In the genomic region with DNA sequence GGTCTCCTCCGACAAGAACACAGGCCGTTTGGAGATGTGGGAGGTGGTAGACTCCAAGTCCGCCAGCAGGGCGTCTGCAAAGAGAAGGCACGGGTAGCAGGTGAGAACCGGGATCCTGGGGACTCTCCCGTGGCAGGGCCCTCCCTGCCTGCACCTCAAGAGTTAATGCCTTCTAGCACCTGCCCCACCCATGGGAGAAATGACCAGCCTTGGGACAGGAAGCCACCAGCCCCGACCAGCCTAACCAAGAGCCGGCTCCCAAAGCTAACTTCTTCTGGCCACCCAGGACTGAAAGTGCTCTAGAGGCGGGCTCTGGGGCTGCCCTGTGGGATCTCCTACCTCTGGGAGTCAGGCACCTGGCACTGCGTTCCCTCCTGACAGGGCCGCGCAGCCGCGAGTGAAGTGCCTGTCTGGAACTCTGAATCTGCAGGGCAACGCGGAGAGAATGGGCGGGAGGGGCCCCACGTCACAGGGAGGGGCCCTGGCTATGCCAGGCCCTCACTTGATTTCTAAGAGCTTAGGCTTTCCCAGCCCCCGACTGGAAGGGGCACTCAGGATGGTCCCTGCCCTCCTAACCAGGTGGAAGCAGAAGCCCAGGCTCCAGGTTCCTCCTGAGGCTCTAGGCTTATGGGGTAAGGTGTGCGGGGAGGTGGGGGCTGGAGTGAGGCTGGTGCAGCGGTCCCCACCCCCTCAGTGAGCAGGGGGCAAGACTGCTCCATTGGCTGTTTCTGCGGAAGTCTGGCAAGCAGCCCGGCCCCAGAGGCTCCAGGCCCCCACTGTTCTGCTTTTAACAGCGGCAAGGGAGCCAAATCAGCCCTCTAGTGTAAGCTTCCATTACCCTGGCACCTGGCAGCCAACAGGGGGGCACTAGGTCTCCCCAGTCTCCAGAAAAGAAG, we compare ENCODE assay signal across 8 cellular contexts. TPM values are rescaled to one million over a fixed set of nuclear protein-coding genes. Genes with fewer than 3 reads are reported as not detected.
A peak's percentile ranks its signal among the peaks of the same experiment; 100 is the strongest.
DNase-seq lines count a peak whose midpoint lies in the region; ATAC-seq and TF ChIP-seq lines count a peak whose summit lies in the region.
"Had no signal": no experiment of that assay in that cellular context is flagged by ENCODE, and none has a peak within 500 bp of the region (broad histone marks: within the 10 kb centered on the region; RNA-seq: fewer than 3 reads in every experiment).

No MANE protein-coding gene starts in this region.

- 30 to 42% methylated on average over 21 to 22 of the region's 25 CpGs for WGBS in lower leg skin, 2 donors

- no peak for TF ChIP-seq POLR2A in lower leg skin (IDR thresholded peaks at IDR 0.05)

- intact Hi-C loops in Panc1 (cut with micrococcal nuclease; ENCODE audit: unreplicated experiment), result no loop called here
- intact Hi-C loops in cardiac septum (cut with DNase I), result no loop called here
- intact Hi-C loops in lower leg skin (cut with DNase I; ENCODE audit: low total_unique reads), result no loop called here

- CTCF ChIA-PET in Panc1 (lab: Charles Lee), result interaction anchor here (1.1 to 1.2 kb wide), 2 partner anchors 23 to 41 kb away, joined by 3 to 4 read pairs; a partner anchor contains a TSS

- BruUV-seq in Panc1 (replicated peaks; lab: Mats Ljungman, UMichigan), result no TSS peak

- H3K4me3 ChIP-seq in Panc1 (ENCODE audit: low read depth in 2 of 2, low read length in 2 of 2), result peak overlapping the region; percentile 14 to 32
- no peak overlapping the region for H3K4me3 ChIP-seq in lower leg skin (ENCODE audit: low read depth, poor library complexity, severe bottlenecking)

- no peaks in the 10 kb centered on the region for H3K36me3 Mint-ChIP-seq in stimulated activated memory B cell treated with anti-CD40 and anti-IgM and Interleukin-4, amounts not matched to agents 10 μg/mL and 1 μg/mL and 100 μg/mL, for 72 hours

- TF ChIP-seq CTCF in Panc1 (IDR thresholded peaks at IDR 0.05) (no peak), lower leg skin (IDR thresholded peaks at IDR 0.05) (no peak)

- H3K9me3 Mint-ChIP-seq in stimulated activated memory B cell treated with anti-CD40 and anti-IgM and Interleukin-4, amounts not matched to agents 10 μg/mL and 1 μg/mL and 100 μg/mL, for 72 hours, result no peaks in the 10 kb centered on the region

- peaks cover 34% of the 10 kb centered on the region for H3K4me1 Mint-ChIP-seq in stimulated activated memory B cell treated with anti-CD40 and anti-IgM and Interleukin-4, amounts not matched to agents 10 μg/mL and 1 μg/mL and 100 μg/mL, for 72 hours

- peak overlapping the region; percentile 53 for H3K4me3 Mint-ChIP-seq in stimulated activated memory B cell treated with anti-CD40 and anti-IgM and Interleukin-4, amounts not matched to agents 10 μg/mL and 1 μg/mL and 100 μg/mL, for 72 hours

- POLR2A ChIA-PET in Panc1 (lab: Charles Lee), result interaction anchor here (0.8 to 1.8 kb wide), 2 partner anchors 23 to 67 kb away, joined by 3 to 4 read pairs; a partner anchor contains a TSS

- peaks cover 86% of the 10 kb centered on the region for H3K4me1 ChIP-seq in Panc1 (ENCODE audit: control insufficient read depth, insufficient read depth, low read length)

- H3K36me3 ChIP-seq in Panc1 (ENCODE audit: control insufficient read depth, insufficient read depth, low read length), result peaks cover 31% of the 10 kb centered on the region

- no peaks in the 10 kb centered on the region for H3K9me3 ChIP-seq in Panc1 (ENCODE audit: control insufficient read depth, insufficient read depth, low read depth, low read length)

- ATAC-seq in Panc1 (peak; percentile 43), HG03460 (IDR thresholded peaks at IDR 0.05; ENCODE audit: unreplicated experiment) (no peak)
- ATAC-seq in stimulated activated memory B cell treated with anti-CD40 and anti-IgM and Interleukin-4, amounts not matched to agents 10 μg/mL and 1 μg/mL and 100 μg/mL, for 72 hours, result no peak

- in situ Hi-C loops in Panc1 (cut with HindIII; ENCODE audit: low pct_unique_long_range_greater_than_20kb, low sequenced_read_pairs), result no loop called here

- no peaks in the 10 kb centered on the region for H3K27me3 ChIP-seq in Panc1 (ENCODE audit: control insufficient read depth, insufficient read depth, low read length)

- H3K27ac ChIP-seq in Panc1 (ENCODE audit: low read length), result peak overlapping the region; percentile 100
- H3K27ac ChIP-seq: KMS-11 had no signal

- peaks cover 34% of the 10 kb centered on the region for H3K27me3 Mint-ChIP-seq in stimulated activated memory B cell treated with anti-CD40 and anti-IgM and Interleukin-4, amounts not matched to agents 10 μg/mL and 1 μg/mL and 100 μg/mL, for 72 hours

- DNase-seq in HT-29 (ENCODE audit: low spot score) (peak; percentile 85), Panc1 (ENCODE audit: low read depth, low spot score) (no peak), cardiac septum (ENCODE audit: low spot score) (peak; percentile 84), globus pallidus (ENCODE audit: low spot score) (no peak), lower leg skin (ENCODE audit: low spot score in 2 of 2) (no peak)

- H3K27ac Mint-ChIP-seq in stimulated activated memory B cell treated with anti-CD40 and anti-IgM and Interleukin-4, amounts not matched to agents 10 μg/mL and 1 μg/mL and 100 μg/mL, for 72 hours, result no peak overlapping the region

RNA-seq across cellular contexts. Expression of a gene that starts 23.6 kb away (rescaled TPM):
- total RNA-seq in HT-29 (2014; rRNA removed; shearing (Covaris generic)), result 5,263 and 5,354 TPM in 2 replicates
- total RNA-seq in Panc1 (2021; ENCODE audit: unreplicated experiment), result 2,628 TPM
- 4,062 TPM for polyA plus RNA-seq in Panc1 (2012; ENCODE audit: insufficient read length)
- total RNA-seq in cardiac septum, result 594 TPM
- 1,000 to 10,000 TPM; 2,664 to 4,654 (median 3,612) TPM for total RNA-seq in lower leg skin

RNA-seq across cellular contexts. Expression of a gene that starts 30.0 kb away (rescaled TPM):
- total RNA-seq in HT-29 (2014; rRNA removed; shearing (Covaris generic)), result 217 and 227 TPM in 2 replicates
- 175 TPM for total RNA-seq in Panc1 (2021; ENCODE audit: unreplicated experiment)
- polyA plus RNA-seq in Panc1 (2012; ENCODE audit: insufficient read length), result 125 TPM
- total RNA-seq in cardiac septum, result 39.8 TPM
- 100 to 1,000 TPM in 1 of 4 donors, 10 to 100 TPM in 3; 37.8 to 115 (median 50.8) TPM for total RNA-seq in lower leg skin

RNA-seq across cellular contexts. Expression of a gene that starts 41.0 kb away (rescaled TPM):
- 59.7 and 63.0 TPM in 2 replicates for total RNA-seq in HT-29 (2014; rRNA removed; shearing (Covaris generic))
- total RNA-seq in Panc1 (2021; ENCODE audit: unreplicated experiment) (484 TPM), cardiac septum (73.8 TPM), lower leg skin (10 to 100 TPM; 36.3 to 54.0 (median 49.8) TPM)
- polyA plus RNA-seq in Panc1 (2012; ENCODE audit: insufficient read length), result 478 TPM

Comparison
In these comparisons a context has a peak if more than half of its experiments do, and no peak if none do; other contexts are left out.
1. DNase-seq: peak in HT-29 (single experiment) and cardiac septum (single experiment); none in Panc1 (single experiment), globus pallidus (single experiment) and lower leg skin (0 of 2).